In the genomic region with DNA sequence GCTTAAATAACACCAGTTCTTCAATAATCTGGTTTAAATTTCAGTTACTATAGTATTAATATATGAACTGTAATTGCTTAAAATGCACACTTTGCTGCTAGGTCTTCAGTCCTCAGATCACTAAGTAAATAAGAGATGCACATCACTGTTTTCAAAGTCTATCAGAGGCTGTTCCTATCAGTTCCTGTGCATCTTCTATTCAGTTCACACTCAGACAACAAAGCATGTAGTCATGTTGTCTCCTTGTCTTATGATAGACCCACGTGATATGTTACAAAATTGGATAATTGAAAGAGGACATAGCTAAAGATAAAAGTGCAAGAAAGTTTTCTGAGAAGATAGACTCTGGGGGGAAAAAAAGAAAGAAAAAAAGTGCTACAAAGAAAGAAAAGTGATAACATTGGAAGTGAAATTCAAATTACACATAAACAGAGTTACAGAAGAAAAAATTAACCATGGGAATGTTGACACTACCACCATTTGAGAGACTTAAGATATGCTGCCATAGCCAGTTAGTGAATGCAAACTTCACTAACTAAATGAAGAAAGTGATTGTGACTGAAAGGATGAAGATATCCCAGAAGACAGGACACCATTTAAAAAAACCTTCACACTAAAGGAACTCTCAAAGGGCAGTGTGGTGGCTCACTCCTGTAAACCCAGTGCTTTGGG, we compare ENCODE assay signal across 1 cellular context.
TF ChIP-seq lines count a peak whose summit lies in the region.

No MANE protein-coding gene starts in this region.

TF ChIP-seq in K562, 482 proteins besides CTCF, POLR2A, EP300 and RAD21 (continued from another document):
- TF ChIP-seq, protein P1, sequence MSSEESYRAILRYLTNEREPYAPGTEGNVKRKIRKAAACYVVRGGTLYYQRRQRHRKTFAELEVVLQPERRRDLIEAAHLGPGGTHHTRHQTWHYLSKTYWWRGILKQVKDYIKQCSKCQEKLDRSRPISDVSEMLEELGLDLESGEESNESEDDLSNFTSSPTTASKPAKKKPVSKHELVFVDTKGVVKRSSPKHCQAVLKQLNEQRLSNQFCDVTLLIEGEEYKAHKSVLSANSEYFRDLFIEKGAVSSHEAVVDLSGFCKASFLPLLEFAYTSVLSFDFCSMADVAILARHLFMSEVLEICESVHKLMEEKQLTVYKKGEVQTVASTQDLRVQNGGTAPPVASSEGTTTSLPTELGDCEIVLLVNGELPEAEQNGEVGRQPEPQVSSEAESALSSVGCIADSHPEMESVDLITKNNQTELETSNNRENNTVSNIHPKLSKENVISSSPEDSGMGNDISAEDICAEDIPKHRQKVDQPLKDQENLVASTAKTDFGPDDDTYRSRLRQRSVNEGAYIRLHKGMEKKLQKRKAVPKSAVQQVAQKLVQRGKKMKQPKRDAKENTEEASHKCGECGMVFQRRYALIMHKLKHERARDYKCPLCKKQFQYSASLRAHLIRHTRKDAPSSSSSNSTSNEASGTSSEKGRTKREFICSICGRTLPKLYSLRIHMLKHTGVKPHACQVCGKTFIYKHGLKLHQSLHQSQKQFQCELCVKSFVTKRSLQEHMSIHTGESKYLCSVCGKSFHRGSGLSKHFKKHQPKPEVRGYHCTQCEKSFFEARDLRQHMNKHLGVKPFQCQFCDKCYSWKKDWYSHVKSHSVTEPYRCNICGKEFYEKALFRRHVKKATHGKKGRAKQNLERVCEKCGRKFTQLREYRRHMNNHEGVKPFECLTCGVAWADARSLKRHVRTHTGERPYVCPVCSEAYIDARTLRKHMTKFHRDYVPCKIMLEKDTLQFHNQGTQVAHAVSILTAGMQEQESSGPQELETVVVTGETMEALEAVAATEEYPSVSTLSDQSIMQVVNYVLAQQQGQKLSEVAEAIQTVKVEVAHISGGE (CRISPR knock-in tag; IDR thresholded peaks at IDR 0.05), result no peak
- no peak for TF ChIP-seq RB1 (IDR thresholded peaks at IDR 0.05; ENCODE audit: low read depth)
